Comparison of ENCODE assay signal across 21 cellular contexts in genomic region chr21:34354836-34355235, GRCh38. TPM values are rescaled to one million over a fixed set of nuclear protein-coding genes. Genes with fewer than 3 reads are reported as not detected.
DNase-seq lines count a peak whose midpoint lies in the region; ATAC-seq lines count a peak whose summit lies in the region.
"Had no signal": no experiment of that assay in that cellular context is flagged by ENCODE, and none has a peak within 500 bp of the region (broad histone marks: within the 10 kb centered on the region; RNA-seq: fewer than 3 reads in every experiment).

No MANE protein-coding gene starts in this region.

- H3K4me3 Mint-ChIP-seq in stimulated activated naive CD8-positive, alpha-beta T cell treated with anti-CD3 and anti-CD28 coated beads, Interleukin-15, amount 100 ng/mL, for 72 hours, result no peak overlapping the region
- H3K4me3 Mint-ChIP-seq: CD14-positive monocyte; CD4-positive, alpha-beta memory T cell; H9 had no signal

- no peak overlapping the region for H3K27ac ChIP-seq in right cardiac atrium (ENCODE audit: low read length)
- H3K27ac ChIP-seq: 22Rv1, A549, HL-60 had no signal

- H3K4me3 ChIP-seq in right cardiac atrium (ENCODE audit: low read length), result no peak overlapping the region
- H3K4me3 ChIP-seq: A549 had no signal

- no peak for ATAC-seq in stimulated activated naive CD8-positive, alpha-beta T cell treated with anti-CD3 and anti-CD28 coated beads, Interleukin-15, amount 100 ng/mL, for 72 hours
- ATAC-seq in stimulated activated naive CD8-positive, alpha-beta T cell treated with anti-CD3 and anti-CD28 coated beads, Interleukin-15, Interleukin-2, amounts not matched to agents 100 U/mL and 50 U/mL, for 24 hours, result no peak
- ATAC-seq in right cardiac atrium, result peak; percentile 64 to 75
- no peak for ATAC-seq in HG02981 (IDR thresholded peaks at IDR 0.05; ENCODE audit: unreplicated experiment)
- no peak for ATAC-seq in HG03520 (IDR thresholded peaks at IDR 0.05; ENCODE audit: unreplicated experiment)
- no peak for ATAC-seq in HG03139 (IDR thresholded peaks at IDR 0.05; ENCODE audit: unreplicated experiment)
- ATAC-seq: A549 had no signal

- no peaks in the 10 kb centered on the region for H3K4me1 ChIP-seq in right cardiac atrium (ENCODE audit: control insufficient read depth, insufficient read depth, low read length)
- H3K4me1 ChIP-seq: A549 had no signal

- peak overlapping the region; percentile 9 to 42 for H3K27ac Mint-ChIP-seq in stimulated activated naive CD8-positive, alpha-beta T cell treated with anti-CD3 and anti-CD28 coated beads, Interleukin-15, amount 100 ng/mL, for 72 hours
- H3K27ac Mint-ChIP-seq: H9 had no signal

- WGBS in right cardiac atrium, result 62% methylated on average over 4 of the region's 4 CpGs

- intact Hi-C loops in right cardiac atrium (cut with DNase I), result no loop called here

- H3K4me1 Mint-ChIP-seq in stimulated activated naive CD8-positive, alpha-beta T cell treated with anti-CD3 and anti-CD28 coated beads, Interleukin-15, amount 100 ng/mL, for 72 hours, result peaks cover 9% of the 10 kb centered on the region
- H3K4me1 Mint-ChIP-seq: CD14-positive monocyte; CD4-positive, alpha-beta memory T cell had no signal

- peaks cover 22% of the 10 kb centered on the region for H3K27me3 Mint-ChIP-seq in stimulated activated naive CD8-positive, alpha-beta T cell treated with anti-CD3 and anti-CD28 coated beads, Interleukin-15, amount 100 ng/mL, for 72 hours

- DNase-seq in activated effector memory CD4-positive, alpha-beta T cell treated with anti-CD3 and anti-CD28 coated beads, Interleukin-2, amount 50 U/mL, for 16 hours, result peak; percentile 21
- no peak for DNase-seq in activated effector memory CD4-positive, alpha-beta T cell treated with Interleukin-2 at 50 U/mL for 16 hours
- DNase-seq in stimulated activated naive CD8-positive, alpha-beta T cell treated with anti-CD3 and anti-CD28 coated beads, Interleukin-15, amount 100 ng/mL, for 72 hours, result no peak
- no peak for DNase-seq in stimulated activated naive CD8-positive, alpha-beta T cell treated with anti-CD3 and anti-CD28 coated beads, Interleukin-15, Interleukin-2, amounts not matched to agents 100 U/mL and 50 U/mL, for 24 hours
- no peak for DNase-seq in right cardiac atrium
- DNase-seq: AML-193; CD4-positive, alpha-beta memory T cell; DMS153; DMS79; GDM1; H9 had no signal

- no peaks in the 10 kb centered on the region for H3K27me3 ChIP-seq in right cardiac atrium (ENCODE audit: control insufficient read depth, insufficient read depth)

- no peaks in the 10 kb centered on the region for H3K9me3 ChIP-seq in right cardiac atrium (ENCODE audit: control insufficient read depth, low read length)
- H3K9me3 ChIP-seq: A549 had no signal

- H3K9me3 Mint-ChIP-seq in stimulated activated naive CD8-positive, alpha-beta T cell treated with anti-CD3 and anti-CD28 coated beads, Interleukin-15, amount 100 ng/mL, for 72 hours, result no peaks in the 10 kb centered on the region

RNA-seq across cellular contexts. Expression of gene KCNE2, which starts 9.0 kb away (rescaled TPM):
- under 1 TPM in 2 of 4 donors, not detected in 2; 0.33 to 0.37 TPM for total RNA-seq in right cardiac atrium
- polyA plus RNA-seq in right cardiac atrium, result 0.18 TPM
- total RNA-seq: CD4-positive, alpha-beta memory T cell; Daoy; H9; HT1080 had no signal
- polyA plus RNA-seq: A549, BJ had no signal

RNA-seq across cellular contexts. Expression of gene SMIM11, which starts 20.5 kb away (rescaled TPM):
- 10 to 100 TPM in 3 of 4 donors, 1 to 10 TPM in 1; 8.8 to 12.8 (median 11.3) TPM for total RNA-seq in right cardiac atrium
- 9.9 TPM for polyA plus RNA-seq in right cardiac atrium

Comparison
In these comparisons a context has a peak if more than half of its experiments do, and no peak if none do; other contexts are left out.
1. ATAC-seq: peak in right cardiac atrium (2 of 2); none in stimulated activated naive CD8-positive, alpha-beta T cell treated with anti-CD3 and anti-CD28 coated beads, Interleukin-15, amount 100 ng/mL, for 72 hours (single experiment), stimulated activated naive CD8-positive, alpha-beta T cell treated with anti-CD3 and anti-CD28 coated beads, Interleukin-15, Interleukin-2, amounts not matched to agents 100 U/mL and 50 U/mL, for 24 hours (single experiment), HG02981 (single experiment), HG03520 (single experiment) and HG03139 (single experiment).